ENCODE assay signal across 9 cellular contexts in genomic region chr6:3231213-3232016, GRCh38. TPM values are rescaled to one million over a fixed set of nuclear protein-coding genes. Genes with fewer than 3 reads are reported as not detected.
A peak's percentile ranks its signal among the peaks of the same experiment; 100 is the strongest.
DNase-seq lines count a peak whose midpoint lies in the region; ATAC-seq and TF ChIP-seq lines count a peak whose summit lies in the region.
"Had no signal": no experiment of that assay in that cellular context is flagged by ENCODE, and none has a peak within 500 bp of the region (broad histone marks: within the 10 kb centered on the region; RNA-seq: fewer than 3 reads in every experiment).

No MANE protein-coding gene starts in this region.

- H3K4me1 Mint-ChIP-seq in activated naive CD8-positive, alpha-beta T cell treated with anti-CD3 and anti-CD28 coated beads, Interleukin-2, amount 10 ng/mL, durations not matched to agents 7 days and 5 days, result peaks cover 33% of the 10 kb centered on the region

- H3K27ac ChIP-seq in heart left ventricle, result peak overlapping the region; percentile 42 to 81 (median 69)
- H3K27ac ChIP-seq: KMS-11 had no signal

- ATAC-seq in activated naive CD8-positive, alpha-beta T cell treated with anti-CD3 and anti-CD28 coated beads, Interleukin-2, amount 10 ng/mL, durations not matched to agents 7 days and 5 days (ENCODE audit: low read depth), result no peak
- ATAC-seq in heart left ventricle (peak; percentile 77 to 87 (median 81)), omental fat pad (ENCODE audit: low FRiP score) (peak; percentile 80), HG02610 (IDR thresholded peaks at IDR 0.05; ENCODE audit: unreplicated experiment) (no peak), HG02571 (IDR thresholded peaks at IDR 0.05; ENCODE audit: unreplicated experiment) (no peak)

- H3K4me3 Mint-ChIP-seq in activated naive CD8-positive, alpha-beta T cell treated with anti-CD3 and anti-CD28 coated beads, Interleukin-2, amount 10 ng/mL, durations not matched to agents 7 days and 5 days, result peak overlapping the region; percentile 15

- H3K36me3 ChIP-seq in heart left ventricle, result no peaks in the 10 kb centered on the region

- 0 to 2% (median 1%) methylated on average over 35 to 50 of the region's 50 CpGs for WGBS in heart left ventricle, 4 donors

- H3K4me1 ChIP-seq in heart left ventricle, result peaks cover 2 to 55% (median 38%) of the 10 kb centered on the region in 12 donors

- peak overlapping the region; percentile 16 to 78 (median 64) for H3K4me3 ChIP-seq in heart left ventricle

- H3K9me3 Mint-ChIP-seq in activated naive CD8-positive, alpha-beta T cell treated with anti-CD3 and anti-CD28 coated beads, Interleukin-2, amount 10 ng/mL, durations not matched to agents 7 days and 5 days, result no peaks in the 10 kb centered on the region

- peaks cover 22 to 87% (median 61%) of the 10 kb centered on the region in 9 donors for H3K27me3 ChIP-seq in heart left ventricle

- peaks cover 91% of the 10 kb centered on the region for H3K27me3 Mint-ChIP-seq in activated naive CD8-positive, alpha-beta T cell treated with anti-CD3 and anti-CD28 coated beads, Interleukin-2, amount 10 ng/mL, durations not matched to agents 7 days and 5 days

- no peak for TF ChIP-seq POLR2A in heart left ventricle (IDR thresholded peaks at IDR 0.05)

- intact Hi-C loops in heart left ventricle (cut with DNase I), result loop anchor here in 4 of 10 donors (2.0 to 5.0 kb wide), 4 partner anchors 69 to 94 kb away; partner anchors contain the start of gene TUBB2A (in 2 of the 4)

- H3K27ac Mint-ChIP-seq in activated naive CD8-positive, alpha-beta T cell treated with anti-CD3 and anti-CD28 coated beads, Interleukin-2, amount 10 ng/mL, durations not matched to agents 7 days and 5 days, result no peak overlapping the region

- DNase-seq in DMS 273 (lab: John Stamatoyannopoulos, UW; ENCODE audit: unreplicated experiment) (peak; percentile 91), NCI-H1694 (lab: John Stamatoyannopoulos, UW) (peak; percentile 76), heart left ventricle (peak in 4 of 5 donors; percentile 63 to 79 (median 76)), omental fat pad (ENCODE audit: low spot score) (peak; percentile 71)
- DNase-seq in activated naive CD8-positive, alpha-beta T cell treated with anti-CD3 and anti-CD28 coated beads, Interleukin-2, amount 10 ng/mL, durations not matched to agents 7 days and 5 days, result no peak
- no peak for DNase-seq in stimulated activated CD4-positive, alpha-beta T cell treated with anti-CD3 and anti-CD28 coated beads, Interleukin-4, amount 100 ng/mL, for 24 hours

- no peaks in the 10 kb centered on the region for H3K9me3 ChIP-seq in heart left ventricle

- TF ChIP-seq CTCF in heart left ventricle (IDR thresholded peaks at IDR 0.05) (no peak), omental fat pad (IDR thresholded peaks at IDR 0.05) (no peak)

- POLR2A ChIA-PET in activated naive CD8-positive, alpha-beta T cell treated with anti-CD3 and anti-CD28 coated beads, Interleukin-2, amount 10 ng/mL, durations not matched to agents 7 days and 5 days (lab: Charles Lee), result no interaction called here

- no peaks in the 10 kb centered on the region for H3K36me3 Mint-ChIP-seq in activated naive CD8-positive, alpha-beta T cell treated with anti-CD3 and anti-CD28 coated beads, Interleukin-2, amount 10 ng/mL, durations not matched to agents 7 days and 5 days

RNA-seq across cellular contexts. Expression of gene TUBB2B, which starts 4.0 kb away (rescaled TPM):
- not detected for total RNA-seq in activated naive CD8-positive, alpha-beta T cell treated with anti-CD3 and anti-CD28 coated beads, Interleukin-2, amount 10 ng/mL, durations not matched to agents 7 days and 5 days
- total RNA-seq in heart left ventricle (1 to 10 TPM in 8 of 9 donors, under 1 TPM in 1; 0.90 to 3.4 (median 1.5) TPM), omental fat pad (1 to 10 TPM; 2.4 to 8.9 (median 3.9) TPM)
- polyA plus RNA-seq in heart left ventricle, result 1 to 10 TPM; 1.1 to 2.8 TPM

RNA-seq across cellular contexts. Expression of gene PSMG4, which starts 27.3 kb away (rescaled TPM):
- 10 to 100 TPM; 26.8 to 29.1 TPM for total RNA-seq in activated naive CD8-positive, alpha-beta T cell treated with anti-CD3 and anti-CD28 coated beads, Interleukin-2, amount 10 ng/mL, durations not matched to agents 7 days and 5 days
- total RNA-seq in heart left ventricle, result 10 to 100 TPM in 4 of 9 donors, 1 to 10 TPM in 5; 6.2 to 12.6 (median 9.7) TPM
- polyA plus RNA-seq in heart left ventricle, result 10 to 100 TPM in 1 of 2 donors, 1 to 10 TPM in 1; 8.7 to 21.7 TPM
- total RNA-seq in omental fat pad, result 10 to 100 TPM in 3 of 4 donors, 1 to 10 TPM in 1; 6.8 to 25.2 (median 23.3) TPM

Comparison
In these comparisons a context has a peak if more than half of its experiments do, and no peak if none do; other contexts are left out.
1. DNase-seq: peak in DMS 273 (single experiment), NCI-H1694 (single experiment), heart left ventricle (4 of 5) and omental fat pad (single experiment); none in activated naive CD8-positive, alpha-beta T cell treated with anti-CD3 and anti-CD28 coated beads, Interleukin-2, amount 10 ng/mL, durations not matched to agents 7 days and 5 days (single experiment) and stimulated activated CD4-positive, alpha-beta T cell treated with anti-CD3 and anti-CD28 coated beads, Interleukin-4, amount 100 ng/mL, for 24 hours (single experiment).
2. ATAC-seq: peak in heart left ventricle (4 of 4) and omental fat pad (single experiment); none in activated naive CD8-positive, alpha-beta T cell treated with anti-CD3 and anti-CD28 coated beads, Interleukin-2, amount 10 ng/mL, durations not matched to agents 7 days and 5 days (single experiment), HG02610 (single experiment) and HG02571 (single experiment).